8 cellular contexts compared by ENCODE assay signal in genomic region chr9:74952281-74953151, GRCh38. TPM values are rescaled to one million over a fixed set of nuclear protein-coding genes. Genes with fewer than 3 reads are reported as not detected.
A peak's percentile ranks its signal among the peaks of the same experiment; 100 is the strongest.
DNase-seq lines count a peak whose midpoint lies in the region; ATAC-seq, FAIRE-seq and TF ChIP-seq lines count a peak whose summit lies in the region.

TSS of gene C9orf40 (minus strand) at chr9:74952912. CDS start at chr9:74952611, 301 bp downstream.

- H3K36me3 ChIP-seq in kidney (ENCODE audit: control insufficient read depth in 1 of 2, insufficient read depth in 2 of 2, low read length in 2 of 2): no peaks in the 10 kb centered on the region

- peak; percentile 74 for ATAC-seq in GM19043 (IDR thresholded peaks at IDR 0.05; ENCODE audit: low read depth, unreplicated experiment)
- peak; percentile 91 for ATAC-seq in HG03354 (IDR thresholded peaks at IDR 0.05; ENCODE audit: poor library complexity, severe bottlenecking, unreplicated experiment)

- FAIRE-seq in kidney (lab: Jason Lieb, UNC): no peak

- H3K27ac ChIP-seq in caudate nucleus (ENCODE audit: low read depth, low read length) (peak within 1 kb of the TSS; percentile 89), kidney (ENCODE audit: low read depth in 2 of 2, low read length in 2 of 2) (peak within 1 kb of the TSS; percentile 91 to 95)

- DNase-seq in Ammon's horn (ENCODE audit: low spot score) (peak; percentile 92), NCI-H345 treated with DMSO at 0.1 percent for 48 hours (lab: John Stamatoyannopoulos, UW; ENCODE audit: unreplicated experiment) (peak; percentile 70), caudate nucleus (lab: John Stamatoyannopoulos, UW) (peak in 59 of 61 donors; percentile 21 to 88 (median 74)), kidney (peak; percentile 96)
- DNase-seq in activated CD4-positive, CD25-positive, alpha-beta regulatory T cell (lab: John Stamatoyannopoulos, UW): peak; percentile 81 to 85 (median 82)
- DNase-seq in stimulated activated CD4-positive, alpha-beta T cell treated with anti-CD3 and anti-CD28 coated beads, Interleukin-15, amount 100 ng/mL, for 24 hours: peak; percentile 93

- H3K4me3 ChIP-seq in kidney (ENCODE audit: low read length in 2 of 2): peak within 1 kb of the TSS; percentile 75

- peak; percentile 80 for TF ChIP-seq CTCF in kidney (IDR thresholded peaks at IDR 0.05; ENCODE audit: borderline replicate concordance, extremely low read depth, insufficient read depth)

- no peaks in the 10 kb centered on the region for H3K4me1 ChIP-seq in kidney (ENCODE audit: control insufficient read depth in 1 of 2, insufficient read depth in 1 of 2, low read depth in 1 of 2, low read length in 2 of 2)

- peak within 1 kb of the TSS; percentile 85 to 88 for H3K9ac ChIP-seq in kidney (ENCODE audit: low read length in 2 of 2)

- H3K9me3 ChIP-seq in kidney (ENCODE audit: control insufficient read depth in 1 of 2, low read length in 2 of 2): no peaks in the 10 kb centered on the region

- intact Hi-C loops in kidney (cut with DNase I): no loop called here

RNA-seq across cellular contexts. Expression of gene C9orf40, which starts in this region (rescaled TPM):
- total RNA-seq in kidney: 2.3 TPM
- 5.2 TPM for polyA plus RNA-seq in kidney (ENCODE audit: insufficient read depth, low read depth, low replicate concordance)

Comparison
In these comparisons a context has a peak if more than half of its experiments do, and no peak if none do; other contexts are left out.
1. Peak in every context shown above with its lines: DNase-seq, ATAC-seq, H3K4me3 ChIP-seq and H3K27ac ChIP-seq.